Comparison of ENCODE assay signal across 15 cellular contexts in genomic region chr21:44427241-44428120, GRCh38. TPM values are rescaled to one million over a fixed set of nuclear protein-coding genes. Genes with fewer than 3 reads are reported as not detected.
A peak's percentile ranks its signal among the peaks of the same experiment; 100 is the strongest.
DNase-seq lines count a peak whose midpoint lies in the region; ATAC-seq and TF ChIP-seq lines count a peak whose summit lies in the region.
"Had no signal": no experiment of that assay in that cellular context is flagged by ENCODE, and none has a peak within 500 bp of the region (broad histone marks: within the 10 kb centered on the region; RNA-seq: fewer than 3 reads in every experiment).

No MANE protein-coding gene starts in this region.

- no peak for TF ChIP-seq EP300 in tibial nerve (IDR thresholded peaks at IDR 0.05)

- 90 to 92% methylated on average over 28 of the region's 28 CpGs for WGBS in tibial nerve, 2 donors

- H3K4me3 Mint-ChIP-seq in activated naive CD8-positive, alpha-beta T cell treated with anti-CD3 and anti-CD28 coated beads, Interleukin-2, amount 10 ng/mL, durations not matched to agents 7 days and 5 days: no peak overlapping the region
- H3K4me3 Mint-ChIP-seq in activated naive CD8-positive, alpha-beta T cell treated with anti-CD3 and anti-CD28 coated beads, Interleukin-2, amount 50 U/mL, for 24 hours: no peak overlapping the region
- no peak overlapping the region for H3K4me3 Mint-ChIP-seq in effector memory CD8-positive, alpha-beta T cell
- no peak overlapping the region for H3K4me3 Mint-ChIP-seq in type B pancreatic cell
- H3K4me3 Mint-ChIP-seq: IgD-negative memory B cell, mesothelial cell of epicardium had no signal

- POLR2A ChIA-PET in activated naive CD8-positive, alpha-beta T cell treated with anti-CD3 and anti-CD28 coated beads, Interleukin-2, amount 10 ng/mL, durations not matched to agents 7 days and 5 days (lab: Charles Lee): no interaction called here

- no peaks in the 10 kb centered on the region for H3K4me1 ChIP-seq in tibial nerve
- H3K4me1 ChIP-seq: thyroid gland had no signal

- H3K36me3 ChIP-seq in tibial nerve: no peaks in the 10 kb centered on the region
- H3K36me3 ChIP-seq: thyroid gland had no signal

- TF ChIP-seq CTCF in type B pancreatic cell (conservative IDR thresholded peaks at IDR 0.05): no peak
- TF ChIP-seq CTCF in tibial nerve (IDR thresholded peaks at IDR 0.05): no peak

- H3K27me3 ChIP-seq in tibial nerve: peaks cover 0 to 17% of the 10 kb centered on the region in 2 donors
- H3K27me3 ChIP-seq: thyroid gland had no signal

- no peak for ATAC-seq in activated naive CD8-positive, alpha-beta T cell treated with anti-CD3 and anti-CD28 coated beads, Interleukin-2, amount 10 ng/mL, durations not matched to agents 7 days and 5 days (ENCODE audit: low read depth)
- no peak for ATAC-seq in activated naive CD8-positive, alpha-beta T cell treated with anti-CD3 and anti-CD28 coated beads, Interleukin-2, amount 50 U/mL, for 24 hours
- ATAC-seq in effector memory CD8-positive, alpha-beta T cell (replicated peaks): peak; percentile 12

- peaks cover 8% of the 10 kb centered on the region for H3K9me3 Mint-ChIP-seq in activated naive CD8-positive, alpha-beta T cell treated with anti-CD3 and anti-CD28 coated beads, Interleukin-2, amount 10 ng/mL, durations not matched to agents 7 days and 5 days
- peaks cover 23% of the 10 kb centered on the region for H3K9me3 Mint-ChIP-seq in activated naive CD8-positive, alpha-beta T cell treated with anti-CD3 and anti-CD28 coated beads, Interleukin-2, amount 50 U/mL, for 24 hours
- H3K9me3 Mint-ChIP-seq in effector memory CD8-positive, alpha-beta T cell: peaks cover 4 to 18% of the 10 kb centered on the region in 2 donors
- H3K9me3 Mint-ChIP-seq in type B pancreatic cell: peaks cover 15% of the 10 kb centered on the region

- no peak overlapping the region for H3K27ac ChIP-seq in tibial nerve
- H3K27ac ChIP-seq: epithelial cell of prostate, thyroid gland had no signal

- H3K27ac Mint-ChIP-seq in activated naive CD8-positive, alpha-beta T cell treated with anti-CD3 and anti-CD28 coated beads, Interleukin-2, amount 10 ng/mL, durations not matched to agents 7 days and 5 days: peak overlapping the region; percentile 10
- no peak overlapping the region for H3K27ac Mint-ChIP-seq in activated naive CD8-positive, alpha-beta T cell treated with anti-CD3 and anti-CD28 coated beads, Interleukin-2, amount 50 U/mL, for 24 hours
- H3K27ac Mint-ChIP-seq in effector memory CD8-positive, alpha-beta T cell: no peak overlapping the region
- no peak overlapping the region for H3K27ac Mint-ChIP-seq in type B pancreatic cell
- H3K27ac Mint-ChIP-seq: IgD-negative memory B cell, mesothelial cell of epicardium had no signal

- DNase-seq in activated naive CD8-positive, alpha-beta T cell treated with anti-CD3 and anti-CD28 coated beads, Interleukin-2, amount 10 ng/mL, durations not matched to agents 7 days and 5 days: peak; percentile 24
- no peak for DNase-seq in activated naive CD8-positive, alpha-beta T cell treated with anti-CD3 and anti-CD28 coated beads, Interleukin-2, amount 50 U/mL, for 24 hours
- DNase-seq in NCI-H345 treated with DMSO at 0.1 percent for 48 hours (lab: John Stamatoyannopoulos, UW; ENCODE audit: unreplicated experiment) (peak; percentile 88), type B pancreatic cell (ENCODE audit: extremely low spot score, unreplicated experiment) (peak; percentile 36), NCI-H446 (lab: John Stamatoyannopoulos, UW) (no peak), SW 1271 (lab: John Stamatoyannopoulos, UW) (no peak), tibial nerve (ENCODE audit: low spot score in 2 of 2) (no peak)
- DNase-seq in effector memory CD8-positive, alpha-beta T cell: no peak
- DNase-seq: hippocampal formation, NCI-H524, retina, thyroid gland had no signal

- peaks cover 0 to 22% (median 2%) of the 10 kb centered on the region in 4 donors for H3K9me3 ChIP-seq in tibial nerve
- H3K9me3 ChIP-seq: thyroid gland had no signal

- peaks cover 21% of the 10 kb centered on the region for H3K36me3 Mint-ChIP-seq in activated naive CD8-positive, alpha-beta T cell treated with anti-CD3 and anti-CD28 coated beads, Interleukin-2, amount 10 ng/mL, durations not matched to agents 7 days and 5 days
- H3K36me3 Mint-ChIP-seq in activated naive CD8-positive, alpha-beta T cell treated with anti-CD3 and anti-CD28 coated beads, Interleukin-2, amount 50 U/mL, for 24 hours (ENCODE audit: low read depth): peaks cover 10% of the 10 kb centered on the region
- H3K36me3 Mint-ChIP-seq in effector memory CD8-positive, alpha-beta T cell (ENCODE audit: insufficient read depth): no peaks in the 10 kb centered on the region
- no peaks in the 10 kb centered on the region for H3K36me3 Mint-ChIP-seq in type B pancreatic cell
- H3K36me3 Mint-ChIP-seq: mesothelial cell of epicardium had no signal

- TF ChIP-seq POLR2A in tibial nerve (IDR thresholded peaks at IDR 0.05): no peak

- H3K4me1 Mint-ChIP-seq in activated naive CD8-positive, alpha-beta T cell treated with anti-CD3 and anti-CD28 coated beads, Interleukin-2, amount 10 ng/mL, durations not matched to agents 7 days and 5 days: no peaks in the 10 kb centered on the region
- H3K4me1 Mint-ChIP-seq in activated naive CD8-positive, alpha-beta T cell treated with anti-CD3 and anti-CD28 coated beads, Interleukin-2, amount 50 U/mL, for 24 hours: no peaks in the 10 kb centered on the region
- peaks cover 3 to 5% of the 10 kb centered on the region in 2 donors for H3K4me1 Mint-ChIP-seq in effector memory CD8-positive, alpha-beta T cell (ENCODE audit: low read depth in 2 of 2)
- peaks cover 3% of the 10 kb centered on the region for H3K4me1 Mint-ChIP-seq in type B pancreatic cell (ENCODE audit: unreplicated experiment)
- H3K4me1 Mint-ChIP-seq: mesothelial cell of epicardium had no signal

- no peak overlapping the region for H3K4me3 ChIP-seq in tibial nerve
- H3K4me3 ChIP-seq: thyroid gland had no signal

- no peaks in the 10 kb centered on the region for H3K27me3 Mint-ChIP-seq in activated naive CD8-positive, alpha-beta T cell treated with anti-CD3 and anti-CD28 coated beads, Interleukin-2, amount 10 ng/mL, durations not matched to agents 7 days and 5 days
- no peaks in the 10 kb centered on the region for H3K27me3 Mint-ChIP-seq in activated naive CD8-positive, alpha-beta T cell treated with anti-CD3 and anti-CD28 coated beads, Interleukin-2, amount 50 U/mL, for 24 hours
- peaks cover 0 to 2% of the 10 kb centered on the region in 2 donors for H3K27me3 Mint-ChIP-seq in effector memory CD8-positive, alpha-beta T cell
- H3K27me3 Mint-ChIP-seq in type B pancreatic cell: no peaks in the 10 kb centered on the region
- H3K27me3 Mint-ChIP-seq: IgD-negative memory B cell had no signal

RNA-seq across cellular contexts. Expression of gene LRRC3, which starts 27.8 kb away (rescaled TPM):
- total RNA-seq in activated naive CD8-positive, alpha-beta T cell treated with anti-CD3 and anti-CD28 coated beads, Interleukin-2, amount 10 ng/mL, durations not matched to agents 7 days and 5 days: 1 to 10 TPM; 3.0 to 3.5 TPM
- 6.4 and 8.7 TPM in 2 replicates for total RNA-seq in type B pancreatic cell (ENCODE audit: low replicate concordance)
- 1 to 10 TPM; 2.0 to 8.0 (median 3.8) TPM for total RNA-seq in tibial nerve

Comparison
In these comparisons a context has a peak if more than half of its experiments do, and no peak if none do; other contexts are left out.
1. DNase-seq: peak in activated naive CD8-positive, alpha-beta T cell treated with anti-CD3 and anti-CD28 coated beads, Interleukin-2, amount 10 ng/mL, durations not matched to agents 7 days and 5 days (single experiment), NCI-H345 treated with DMSO at 0.1 percent for 48 hours (single experiment) and type B pancreatic cell (single experiment); none in activated naive CD8-positive, alpha-beta T cell treated with anti-CD3 and anti-CD28 coated beads, Interleukin-2, amount 50 U/mL, for 24 hours (single experiment), effector memory CD8-positive, alpha-beta T cell (0 of 3), NCI-H446 (0 of 2), SW 1271 (0 of 2) and tibial nerve (0 of 2).